Comparison of ENCODE assay signal across 11 cellular contexts in the genomic region with DNA sequence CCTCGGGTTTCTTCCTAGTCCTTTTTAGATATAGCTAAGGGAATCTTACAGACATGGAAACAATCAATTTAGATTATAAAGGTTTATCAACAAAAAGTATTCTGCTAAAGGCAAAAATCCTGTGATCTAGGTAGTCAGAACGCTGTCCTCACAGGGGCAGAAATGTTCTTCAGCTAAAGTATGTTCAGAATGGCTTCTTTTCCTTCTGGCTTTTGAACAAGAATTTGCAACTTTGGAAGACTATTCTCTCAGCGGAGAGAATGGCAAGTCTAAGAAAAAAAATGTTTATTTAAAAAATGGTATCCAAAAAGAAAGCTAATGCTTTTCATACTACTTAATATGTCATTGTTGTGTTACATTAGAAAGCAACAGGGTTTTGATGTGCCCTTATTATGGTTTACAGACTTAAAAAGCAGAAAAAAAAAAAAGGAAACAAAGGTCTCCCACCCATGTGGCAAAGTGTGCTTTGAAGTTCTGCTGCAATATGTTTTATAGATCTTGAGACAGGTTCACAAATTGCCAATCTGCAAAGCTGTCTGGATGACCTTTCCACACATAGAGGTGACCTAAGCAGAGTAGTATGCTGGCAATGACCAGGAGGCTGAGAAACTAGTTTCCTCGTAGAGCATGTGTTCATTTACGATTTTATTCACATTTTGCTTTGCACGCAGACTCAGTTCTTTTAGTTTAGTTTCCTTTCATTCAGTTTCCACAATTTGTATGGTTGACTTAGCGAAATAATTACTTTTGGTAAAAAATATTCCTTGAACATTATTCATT. TPM values are rescaled to one million over a fixed set of nuclear protein-coding genes. Genes with fewer than 3 reads are reported as not detected.
DNase-seq lines count a peak whose midpoint lies in the region; ATAC-seq, FAIRE-seq and TF ChIP-seq lines count a peak whose summit lies in the region.
"Had no signal": no experiment of that assay in that cellular context is flagged by ENCODE, and none has a peak within 500 bp of the region (broad histone marks: within the 10 kb centered on the region; RNA-seq: fewer than 3 reads in every experiment).

No MANE protein-coding gene starts in this region.

- no peak for FAIRE-seq in pancreas (lab: Jason Lieb, UNC)

- 73 to 74% methylated on average over 7 of the region's 7 CpGs for WGBS in pancreas, 2 donors

- no peak for TF ChIP-seq POLR2A in gastrocnemius medialis (IDR thresholded peaks at IDR 0.05)

- no peak for TF ChIP-seq CTCF in AG09319 (IDR thresholded peaks at IDR 0.05; ENCODE audit: low read depth, low read length)
- TF ChIP-seq CTCF in RWPE2 (IDR thresholded peaks at IDR 0.05; ENCODE audit: poor library complexity, severe bottlenecking), result no peak
- TF ChIP-seq CTCF in fibroblast of mammary gland (conservative IDR thresholded peaks at IDR 0.05; ENCODE audit: control insufficient read depth, insufficient read depth, low read depth, low read length), result no peak
- TF ChIP-seq CTCF in pancreas (IDR thresholded peaks at IDR 0.05), result no peak
- TF ChIP-seq CTCF in gastrocnemius medialis (IDR thresholded peaks at IDR 0.05 in 4 of 5, conservative IDR thresholded peaks at IDR 0.05 in 1 of 5), result no peak

- DNase-seq in AG09319 (ENCODE audit: extremely low read depth, low read depth) (peak; percentile 23), RWPE2 (ENCODE audit: low spot score) (no peak), fibroblast of mammary gland (ENCODE audit: low read depth) (peak; percentile 69), pancreas (no peak), gastrocnemius medialis (no peak), NCI-H187 (lab: John Stamatoyannopoulos, UW) (no peak)
- DNase-seq: activated CD4-positive, alpha-beta T cell treated with anti-CD3 and anti-CD28 coated beads, Interleukin-2, amount 10 ng/mL, durations not matched to agents 7 days and 5 days; CD8-positive, alpha-beta memory T cell had no signal

- ATAC-seq in RWPE2 (ENCODE audit: low read depth), result no peak
- peak in 3 of 4 donors; percentile 56 to 78 (median 74) for ATAC-seq in pancreas
- ATAC-seq in gastrocnemius medialis, result no peak
- ATAC-seq in GM19324 (IDR thresholded peaks at IDR 0.05; ENCODE audit: low FRiP score, unreplicated experiment), result no peak
- ATAC-seq in GM18873 (IDR thresholded peaks at IDR 0.05; ENCODE audit: low FRiP score, unreplicated experiment), result no peak
- ATAC-seq: Panc1 had no signal

- no peaks in the 10 kb centered on the region for H3K27me3 ChIP-seq in RWPE2 (ENCODE audit: insufficient read depth, poor library complexity, severe bottlenecking)
- no peaks in the 10 kb centered on the region for H3K27me3 ChIP-seq in pancreas
- no peaks in the 10 kb centered on the region for H3K27me3 ChIP-seq in gastrocnemius medialis

- in situ Hi-C loops in gastrocnemius medialis (cut with MboI; ENCODE audit: low sequenced_read_pairs in 4 of 4), result loop anchor here in 1 of 4 donors (25.0 kb wide), 1 partner anchor 768 kb away; no protein-coding TSS in a partner anchor

- no peaks in the 10 kb centered on the region for H3K9me3 ChIP-seq in RWPE2 (ENCODE audit: severe bottlenecking)
- H3K9me3 ChIP-seq in pancreas, result no peaks in the 10 kb centered on the region
- H3K9me3 ChIP-seq in gastrocnemius medialis, result no peaks in the 10 kb centered on the region

- H3K36me3 ChIP-seq in RWPE2 (ENCODE audit: low read depth), result peaks cover 6% of the 10 kb centered on the region; the same call in 1 of the 2 replicates
- H3K36me3 ChIP-seq in pancreas, result no peaks in the 10 kb centered on the region
- H3K36me3 ChIP-seq in gastrocnemius medialis, result no peaks in the 10 kb centered on the region

- H3K4me3 ChIP-seq in RWPE2 (ENCODE audit: severe bottlenecking), result no peak overlapping the region
- H3K4me3 ChIP-seq in fibroblast of mammary gland (ENCODE audit: control insufficient read depth, low read depth, low read length), result no peak overlapping the region
- H3K4me3 ChIP-seq in pancreas, result no peak overlapping the region
- no peak overlapping the region for H3K4me3 ChIP-seq in gastrocnemius medialis

- intact Hi-C loops in pancreas (cut with DNase I), result no loop called here
- intact Hi-C loops in gastrocnemius medialis (cut with DNase I; ENCODE audit: low total_unique reads), result no loop called here

- H3K27ac ChIP-seq in RWPE2 (ENCODE audit: poor library complexity, severe bottlenecking), result peak overlapping the region; percentile 87
- peak overlapping the region in 2 of 4 donors; percentile 22 to 56 for H3K27ac ChIP-seq in pancreas
- no peak overlapping the region for H3K27ac ChIP-seq in gastrocnemius medialis

- H3K4me1 ChIP-seq in RWPE2 (ENCODE audit: insufficient read depth, poor library complexity, severe bottlenecking), result peaks cover 26% of the 10 kb centered on the region
- peaks cover 0 to 9% (median 3%) of the 10 kb centered on the region in 3 donors for H3K4me1 ChIP-seq in pancreas
- H3K4me1 ChIP-seq in gastrocnemius medialis, result peaks cover 0 to 15% of the 10 kb centered on the region in 2 donors

RNA-seq across cellular contexts. Expression of a gene that starts 45.1 kb away (rescaled TPM):
- total RNA-seq in pancreas, result 10 to 100 TPM; 25.0 to 49.7 (median 37.5) TPM
- polyA plus RNA-seq in pancreas, result 10 to 100 TPM; 10.4 to 30.9 TPM
- total RNA-seq in gastrocnemius medialis, result 10 to 100 TPM; 37.6 to 64.9 (median 58.7) TPM

Comparison
In these comparisons a context has a peak if more than half of its experiments do, and no peak if none do; other contexts are left out.
1. DNase-seq: peak in AG09319 (single experiment) and fibroblast of mammary gland (single experiment); none in RWPE2 (single experiment), pancreas (0 of 6), gastrocnemius medialis (0 of 2) and NCI-H187 (0 of 2).
2. ATAC-seq: peak in pancreas (3 of 4); none in RWPE2 (single experiment), gastrocnemius medialis (0 of 2), GM19324 (single experiment) and GM18873 (single experiment).